23 cellular contexts compared by ENCODE assay signal in the genomic region with DNA sequence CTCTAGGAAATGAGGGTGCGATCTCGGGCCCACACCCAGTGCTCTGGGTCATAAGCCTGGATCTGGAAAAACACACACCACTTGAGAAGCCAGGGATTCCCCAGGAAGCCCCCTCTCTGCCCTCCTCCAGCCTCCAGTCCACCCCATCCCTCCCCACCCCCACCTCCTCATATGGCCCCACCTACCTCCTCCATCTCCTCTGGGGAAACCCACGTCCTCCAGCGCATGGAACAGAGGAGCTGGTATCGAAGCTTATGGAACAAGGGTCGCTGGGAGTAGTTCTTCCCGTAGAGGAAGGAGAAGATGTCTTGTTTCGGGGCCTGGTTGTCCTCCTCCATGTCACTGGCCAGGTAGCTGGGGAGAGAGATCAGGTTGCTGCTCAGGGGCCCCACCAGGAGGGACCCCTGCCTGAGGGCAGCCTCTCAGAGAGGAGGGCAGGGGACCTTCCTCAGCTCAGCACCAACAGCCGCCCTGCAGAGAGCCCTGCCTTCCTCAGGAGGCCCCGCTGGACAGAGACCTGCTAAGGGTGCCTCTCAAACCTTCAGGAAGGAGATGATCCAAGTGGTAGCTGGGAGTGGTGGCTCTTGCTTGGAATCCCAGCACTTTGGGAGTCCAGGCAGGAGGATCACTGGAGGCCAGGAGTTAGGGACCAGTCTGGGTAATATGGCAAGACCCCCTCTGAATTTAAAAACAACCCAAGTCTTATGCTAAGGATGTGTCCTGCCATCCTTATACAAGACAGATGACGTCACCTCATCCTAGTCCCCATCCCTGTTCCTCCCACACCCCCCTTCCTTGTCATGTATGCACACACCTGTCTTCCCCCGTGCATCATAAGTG. TPM values are rescaled to one million over a fixed set of nuclear protein-coding genes. Genes with fewer than 3 reads are reported as not detected.
"Had no signal": no experiment of that assay in that cellular context is flagged by ENCODE, and none has a peak within 500 bp of the region (broad histone marks: within the 10 kb centered on the region; RNA-seq: fewer than 3 reads in every experiment).

No MANE protein-coding gene starts in this region.

- DNase-seq: activated CD4-positive, alpha-beta T cell treated with anti-CD3 and anti-CD28 coated beads for 48 hours; activated CD4-positive, alpha-beta T cell treated with anti-CD3 and anti-CD28 coated beads, Interleukin-2, amount 50 U/mL, for 4 hours; activated CD4-positive, CD25-positive, alpha-beta regulatory T cell treated with anti-CD3 and anti-CD28 coated beads, Interleukin-2, amount 50 U/mL, for 72 hours; activated CD8-positive, alpha-beta T cell treated with anti-CD3 and anti-CD28 coated beads, Interleukin-2, amount 10 ng/mL, durations not matched to agents 7 days and 5 days; activated naive CD4-positive, alpha-beta T cell; activated naive CD8-positive, alpha-beta T cell treated with anti-CD3 and anti-CD28 coated beads, Interleukin-2, amount 50 U/mL, for 24 hours; amygdala; KG1; NCI-H1092; NCI-H2107; NCI-H226; SIG-M5; T-helper 17 cell; T-helper 9 cell had no signal

- ATAC-seq: activated CD8-positive, alpha-beta T cell treated with anti-CD3 and anti-CD28 coated beads, Interleukin-2, amount 10 ng/mL, durations not matched to agents 7 days and 5 days; activated naive CD8-positive, alpha-beta T cell treated with anti-CD3 and anti-CD28 coated beads, Interleukin-2, amount 50 U/mL, for 24 hours; T-helper 17 cell had no signal

- H3K9me3 Mint-ChIP-seq: activated naive CD4-positive, alpha-beta T cell treated with anti-CD3 and anti-CD28 coated beads, Interleukin-2, amount 50 U/mL, for 24 hours; activated naive CD8-positive, alpha-beta T cell treated with anti-CD3 and anti-CD28 coated beads, Interleukin-2, amount 50 U/mL, for 24 hours; brain; central memory CD8-positive, alpha-beta T cell had no signal

- H3K27me3 Mint-ChIP-seq: activated naive CD4-positive, alpha-beta T cell treated with anti-CD3 and anti-CD28 coated beads, Interleukin-2, amount 50 U/mL, for 24 hours had no signal

- H3K4me1 Mint-ChIP-seq: activated naive CD8-positive, alpha-beta T cell treated with anti-CD3 and anti-CD28 coated beads, Interleukin-2, amount 50 U/mL, for 24 hours; brain; central memory CD8-positive, alpha-beta T cell had no signal

- H3K4me3 Mint-ChIP-seq: activated CD8-positive, alpha-beta T cell treated with anti-CD3 and anti-CD28 coated beads, Interleukin-2, amount 10 ng/mL, durations not matched to agents 7 days and 5 days; activated naive CD4-positive, alpha-beta T cell treated with anti-CD3 and anti-CD28 coated beads, Interleukin-2, amount 50 U/mL, for 24 hours; activated naive CD8-positive, alpha-beta T cell treated with anti-CD3 and anti-CD28 coated beads, Interleukin-2, amount 50 U/mL, for 24 hours; brain; central memory CD8-positive, alpha-beta T cell; T-helper 17 cell; WTC11 had no signal

- H3K27ac Mint-ChIP-seq: activated CD8-positive, alpha-beta T cell treated with anti-CD3 and anti-CD28 coated beads, Interleukin-2, amount 10 ng/mL, durations not matched to agents 7 days and 5 days; activated naive CD4-positive, alpha-beta T cell treated with anti-CD3 and anti-CD28 coated beads, Interleukin-2, amount 50 U/mL, for 24 hours; activated naive CD8-positive, alpha-beta T cell treated with anti-CD3 and anti-CD28 coated beads, Interleukin-2, amount 50 U/mL, for 24 hours; brain; T-helper 17 cell; WTC11 had no signal

- H3K36me3 Mint-ChIP-seq: activated naive CD4-positive, alpha-beta T cell treated with anti-CD3 and anti-CD28 coated beads, Interleukin-2, amount 50 U/mL, for 24 hours; brain; WTC11 had no signal

RNA-seq across cellular contexts. Expression of a gene that starts 5.0 kb away (rescaled TPM):
- total RNA-seq: activated CD8-positive, alpha-beta T cell treated with anti-CD3 and anti-CD28 coated beads, Interleukin-2, amount 10 ng/mL, durations not matched to agents 7 days and 5 days; astrocyte; MCF 10A; NCI-H460; OCI-LY7; RPMI7951; T-helper 17 cell; WTC11 had no signal

RNA-seq across cellular contexts. Expression of a gene that starts 8.7 kb away (rescaled TPM):
- total RNA-seq: astrocyte, MCF 10A, NCI-H460, RPMI7951, WTC11 had no signal

RNA-seq across cellular contexts. Expression of a gene that starts 45.8 kb away (rescaled TPM):
- total RNA-seq: astrocyte, MCF 10A, NCI-H460, OCI-LY7, RPMI7951, T-helper 17 cell had no signal
